ENCODE assay signal across 21 cellular contexts in genomic region chr15:89075121-89075640, GRCh38.
"Had no signal": no experiment of that assay in that cellular context is flagged by ENCODE, and none has a peak within 500 bp of the region (broad histone marks: within the 10 kb centered on the region; RNA-seq: fewer than 3 reads in every experiment).

No MANE protein-coding gene starts in this region.

- FAIRE-seq: kidney, pancreas had no signal

- H3K4me1 ChIP-seq: breast epithelium, colonic mucosa, pancreas, psoas muscle had no signal

- H3K36me3 ChIP-seq: breast epithelium, colonic mucosa, heart right ventricle, left lung, pancreas had no signal

- ATAC-seq: activated CD8-positive, alpha-beta T cell treated with anti-CD3 and anti-CD28 coated beads, Interleukin-2, amount 10 ng/mL, durations not matched to agents 7 days and 5 days; activated T-helper 17 cell treated with anti-CD3 and anti-CD28 coated beads, Interleukin-2, amount 50 U/mL, for 72 hours; heart right ventricle; natural killer cell; psoas muscle; right cardiac atrium; stimulated activated naive CD8-positive, alpha-beta T cell treated with anti-CD3 and anti-CD28 coated beads, Interleukin-15, amount 100 ng/mL, for 72 hours had no signal

- H3K27ac Mint-ChIP-seq: activated CD8-positive, alpha-beta T cell treated with anti-CD3 and anti-CD28 coated beads, Interleukin-2, amount 10 ng/mL, durations not matched to agents 7 days and 5 days; activated naive CD8-positive, alpha-beta T cell treated with anti-CD3 and anti-CD28 coated beads for 36 hours; activated T-helper 17 cell treated with anti-CD3 and anti-CD28 coated beads, Interleukin-2, amount 50 U/mL, for 72 hours; endodermal cell; natural killer cell had no signal

- H3K4me3 ChIP-seq: breast epithelium, colonic mucosa, heart right ventricle, left lung, pancreas, psoas muscle, tibial artery had no signal

- DNase-seq: activated CD4-positive, alpha-beta T cell treated with anti-CD3 and anti-CD28 coated beads for 1 hour; activated CD4-positive, alpha-beta T cell treated with anti-CD3 and anti-CD28 coated beads, Interleukin-2, amount 50 U/mL, for 1 hour; activated CD8-positive, alpha-beta T cell treated with anti-CD3 and anti-CD28 coated beads, Interleukin-2, amount 10 ng/mL, durations not matched to agents 7 days and 5 days; activated naive CD4-positive, alpha-beta T cell treated with Interleukin-2 at 50 U/mL for 16 hours; activated naive CD8-positive, alpha-beta T cell treated with anti-CD3 and anti-CD28 coated beads for 36 hours; colonic mucosa; endodermal cell; heart right ventricle; kidney; left lung; midbrain; natural killer cell; pancreas; psoas muscle; right cardiac atrium; stimulated activated CD4-positive, alpha-beta T cell treated with anti-CD3 and anti-CD28 coated beads, Interleukin-4, amount 100 ng/mL, for 24 hours; stimulated activated naive CD8-positive, alpha-beta T cell treated with anti-CD3 and anti-CD28 coated beads, Interleukin-15, amount 100 ng/mL, for 72 hours; T-helper 9 cell; tibial artery had no signal

- H3K4me3 Mint-ChIP-seq: activated CD8-positive, alpha-beta T cell treated with anti-CD3 and anti-CD28 coated beads, Interleukin-2, amount 10 ng/mL, durations not matched to agents 7 days and 5 days; activated naive CD8-positive, alpha-beta T cell treated with anti-CD3 and anti-CD28 coated beads for 36 hours; activated T-helper 17 cell treated with anti-CD3 and anti-CD28 coated beads, Interleukin-2, amount 50 U/mL, for 72 hours; endodermal cell; natural killer cell; stimulated activated naive CD8-positive, alpha-beta T cell treated with anti-CD3 and anti-CD28 coated beads, Interleukin-15, amount 100 ng/mL, for 72 hours had no signal

- H3K27ac ChIP-seq: breast epithelium, colonic mucosa, heart right ventricle, left lung, pancreas, psoas muscle, tibial artery had no signal

- H3K9me3 ChIP-seq: breast epithelium, colonic mucosa, heart right ventricle, left lung, pancreas, psoas muscle, tibial artery had no signal

- H3K36me3 Mint-ChIP-seq: activated naive CD8-positive, alpha-beta T cell treated with anti-CD3 and anti-CD28 coated beads for 36 hours; natural killer cell had no signal

- H3K9me3 Mint-ChIP-seq: activated naive CD8-positive, alpha-beta T cell treated with anti-CD3 and anti-CD28 coated beads for 36 hours; activated T-helper 17 cell treated with anti-CD3 and anti-CD28 coated beads, Interleukin-2, amount 50 U/mL, for 72 hours; endodermal cell; natural killer cell had no signal

- H3K27me3 ChIP-seq: breast epithelium, colonic mucosa, heart right ventricle, left lung, pancreas, tibial artery had no signal
